In the genomic region with DNA sequence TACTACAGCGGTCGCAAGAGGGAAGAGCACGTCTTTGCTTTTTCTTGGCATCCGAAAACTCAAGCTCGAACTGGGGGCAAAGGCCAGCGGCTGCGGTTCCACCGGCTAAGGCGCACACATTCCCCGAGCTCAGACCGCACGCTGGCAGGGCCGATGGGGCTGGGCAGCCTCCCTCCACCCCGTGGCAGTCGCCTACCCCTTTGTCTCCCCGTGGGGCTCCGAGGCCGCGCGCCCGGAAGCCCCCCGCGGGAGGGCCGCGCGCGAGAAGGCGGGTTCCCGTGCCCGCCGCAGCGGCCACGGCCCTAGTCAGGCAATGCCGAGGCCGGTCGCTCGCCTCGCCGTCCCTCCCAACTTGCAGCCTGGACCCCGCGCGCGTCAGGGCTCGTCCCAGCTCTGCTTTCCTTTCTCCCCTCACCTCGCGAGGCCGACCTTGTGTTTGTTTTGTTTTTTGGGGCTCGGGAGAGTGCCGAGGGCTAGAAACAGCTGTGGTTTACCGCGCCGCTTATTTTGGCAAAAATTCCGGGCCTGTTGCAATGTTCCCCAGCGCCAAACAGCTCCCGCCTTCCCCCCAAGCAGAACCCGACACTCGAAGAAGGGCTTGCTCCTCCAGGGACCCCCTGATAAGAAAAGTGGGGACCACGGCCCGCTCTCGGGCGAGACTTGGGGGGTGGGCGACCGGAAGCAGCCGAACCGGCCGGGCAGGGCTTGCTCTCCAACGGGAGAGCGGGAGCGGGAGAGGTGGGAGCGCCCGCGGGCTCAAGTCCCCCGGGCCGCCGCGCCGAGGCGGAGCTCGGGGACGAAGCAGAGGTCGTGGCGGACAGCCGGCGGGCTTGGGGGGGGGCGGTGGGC, we compare ENCODE assay signal across 8 cellular contexts. TPM values are rescaled to one million over a fixed set of nuclear protein-coding genes. Genes with fewer than 3 reads are reported as not detected.
DNase-seq lines count a peak whose midpoint lies in the region; FAIRE-seq and TF ChIP-seq lines count a peak whose summit lies in the region.

No MANE protein-coding gene starts in this region.

- H3K27ac ChIP-seq in Peyer's patch, result peak overlapping the region; percentile 99 to 100 (median 99)
- H3K27ac ChIP-seq in stomach smooth muscle (ENCODE audit: low read length), result peak overlapping the region; percentile 96

- H3K4me1 ChIP-seq in Peyer's patch (peaks cover 0 to 18% (median 3%) of the 10 kb centered on the region in 4 donors), stomach smooth muscle (ENCODE audit: control insufficient read depth, insufficient read depth, low read length) (peaks cover 7% of the 10 kb centered on the region)

- H3K27me3 ChIP-seq in Peyer's patch, result no peaks in the 10 kb centered on the region
- H3K27me3 ChIP-seq in stomach smooth muscle (ENCODE audit: control insufficient read depth in 1 of 2, insufficient read depth in 2 of 2, low read length in 2 of 2), result no peaks in the 10 kb centered on the region

- H3K27me3 Mint-ChIP-seq in nephron progenitor cell (ENCODE audit: low read depth, poor library complexity), result peaks cover 3% of the 10 kb centered on the region

- peak; percentile 38 to 75 for TF ChIP-seq POLR2A in Peyer's patch (IDR thresholded peaks at IDR 0.05)

- no peaks in the 10 kb centered on the region for H3K9me3 ChIP-seq in Peyer's patch
- no peaks in the 10 kb centered on the region for H3K9me3 ChIP-seq in stomach smooth muscle (ENCODE audit: control insufficient read depth in 2 of 2, low read length in 2 of 2)

- TF ChIP-seq CTCF in Peyer's patch (IDR thresholded peaks at IDR 0.05) (no peak), fibroblast of the aortic adventitia (IDR thresholded peaks at IDR 0.05; ENCODE audit: insufficient read depth, low read length) (peak; percentile 5), nephron progenitor cell (IDR thresholded peaks at IDR 0.05) (no peak)

- peak overlapping the region; percentile 88 for H3K4me3 Mint-ChIP-seq in nephron progenitor cell

- H3K27ac Mint-ChIP-seq in nephron progenitor cell, result peak overlapping the region; percentile 99

- no peaks in the 10 kb centered on the region for H3K9me3 Mint-ChIP-seq in nephron progenitor cell

- peaks cover 37% of the 10 kb centered on the region for H3K4me1 Mint-ChIP-seq in nephron progenitor cell

- DNase-seq in A172 (ENCODE audit: low spot score) (peak; percentile 51), GM18507 (ENCODE audit: extremely low spot score, insufficient read length, low read depth) (peak; percentile 20), HPDE6-E6E7 (ENCODE audit: extremely low spot score) (peak; percentile 37), Peyer's patch (peak; percentile 64 to 82 (median 79)), fibroblast of the aortic adventitia (ENCODE audit: low read depth) (peak; percentile 84), nephron progenitor cell (peak; percentile 75)
- peak; percentile 39 for DNase-seq in activated effector memory CD4-positive, alpha-beta T cell treated with Interleukin-2 at 50 U/mL for 16 hours

- H3K36me3 Mint-ChIP-seq in nephron progenitor cell (ENCODE audit: low read depth), result peaks cover 14% of the 10 kb centered on the region

- peak; percentile 81 for FAIRE-seq in GM18507 (lab: Jason Lieb, UNC)

- H3K9ac ChIP-seq in stomach smooth muscle (ENCODE audit: low read length in 2 of 2), result peak overlapping the region; percentile 85 to 94

- H3K4me3 ChIP-seq in Peyer's patch, result peak overlapping the region; percentile 82 to 92 (median 90)
- peak overlapping the region; percentile 82 for H3K4me3 ChIP-seq in fibroblast of the aortic adventitia (ENCODE audit: low read depth, low read length)
- peak overlapping the region; percentile 44 to 86 for H3K4me3 ChIP-seq in stomach smooth muscle (ENCODE audit: low read length in 2 of 2)

- H3K36me3 ChIP-seq in Peyer's patch (no peaks in the 10 kb centered on the region), stomach smooth muscle (ENCODE audit: control insufficient read depth in 2 of 2, insufficient read depth in 2 of 2, low read length in 2 of 2) (no peaks in the 10 kb centered on the region)

RNA-seq across cellular contexts. Expression of a gene that starts 0.6 kb away (rescaled TPM):
- total RNA-seq in A172 (2014; rRNA removed; shearing (Covaris generic)), result 2.7 and 3.0 TPM in 2 replicates
- total RNA-seq in Peyer's patch (10 to 100 TPM in 3 of 4 donors, 1 to 10 TPM in 1; 8.1 to 39.6 (median 10.2) TPM), fibroblast of the aortic adventitia (ENCODE audit: low replicate concordance) (15.4 and 35.1 TPM in 2 replicates)

Comparison
In these comparisons a context has a peak if more than half of its experiments do, and no peak if none do; other contexts are left out.
1. Peak in every context shown above with its lines: DNase-seq, H3K4me3 ChIP-seq and H3K27ac ChIP-seq.
2. DNase-seq: peak in every context shown above with its lines; median percentile 84 in fibroblast of the aortic adventitia; 79 in Peyer's patch; 75 in nephron progenitor cell; 51 in A172; 39 in activated effector memory CD4-positive, alpha-beta T cell treated with Interleukin-2 at 50 U/mL for 16 hours; 37 in HPDE6-E6E7; 20 in GM18507.